ENCODE assay signal across 19 cellular contexts in genomic region chr13:89862691-89863036, GRCh38.
A peak's percentile ranks its signal among the peaks of the same experiment; 100 is the strongest.
DNase-seq lines count a peak whose midpoint lies in the region; ATAC-seq, FAIRE-seq and TF ChIP-seq lines count a peak whose summit lies in the region.
"Had no signal": no experiment of that assay in that cellular context is flagged by ENCODE, and none has a peak within 500 bp of the region (broad histone marks: within the 10 kb centered on the region; RNA-seq: fewer than 3 reads in every experiment).

No MANE protein-coding gene starts in this region.

- TF ChIP-seq POLR2A in H54 (IDR thresholded peaks at IDR 0.05; ENCODE audit: low read depth, low read length) (no peak), GM12892 (IDR thresholded peaks at IDR 0.05; ENCODE audit: low read depth, low read length) (no peak)

- CTCF ChIA-PET in CD4-positive, alpha-beta T cell (lab: Charles Lee), result no interaction called here

- no peak for TF ChIP-seq CTCF in epithelial cell of esophagus (IDR thresholded peaks at IDR 0.05; ENCODE audit: insufficient read depth, low read depth, low read length, missing control alignments)
- no peak for TF ChIP-seq CTCF in CD4-positive, alpha-beta T cell (IDR thresholded peaks at IDR 0.05)

- no peaks in the 10 kb centered on the region for H3K36me3 Mint-ChIP-seq in CD4-positive, alpha-beta T cell (ENCODE audit: low read depth)
- H3K36me3 Mint-ChIP-seq: CD8-positive, alpha-beta T cell had no signal

- H3K27ac ChIP-seq in CD4-positive, alpha-beta T cell (ENCODE audit: low read depth, low read length), result no peak overlapping the region
- H3K27ac ChIP-seq: BLaER1 treated with 17β-estradiol and CSF1 and Interleukin-3, amounts not matched to agents 10 nM and 100 nM; SJCRH30 had no signal

- peaks cover 15% of the 10 kb centered on the region for H3K9me3 Mint-ChIP-seq in CD4-positive, alpha-beta T cell

- DNase-seq in H54 (ENCODE audit: insufficient read length, low spot score), result no peak
- peak; percentile 9 for DNase-seq in RKO (ENCODE audit: low spot score)
- DNase-seq in epithelial cell of esophagus (ENCODE audit: low read depth), result peak; percentile 66
- peak; percentile 59 for DNase-seq in renal cortical epithelial cell (ENCODE audit: low read depth)
- DNase-seq in NCI-H510A (lab: John Stamatoyannopoulos, UW), result no peak
- DNase-seq in GM12892 (ENCODE audit: insufficient read length), result no peak
- no peak for DNase-seq in CD4-positive, alpha-beta T cell
- DNase-seq: ACHN; CD8-positive, alpha-beta T cell; GF-D8; KG1; NCI-H1092; NCI-H1436; NCI-H187 treated with DMSO at 0.1 percent for 48 hours; NCI-H2107; SJCRH30 had no signal

- no peaks in the 10 kb centered on the region for H3K4me1 Mint-ChIP-seq in CD4-positive, alpha-beta T cell (ENCODE audit: low read depth)

- no peaks in the 10 kb centered on the region for H3K27me3 ChIP-seq in CD4-positive, alpha-beta T cell (ENCODE audit: control insufficient read depth, insufficient read depth, low read length)
- H3K27me3 ChIP-seq: BLaER1 treated with 17β-estradiol and CSF1 and Interleukin-3, amounts not matched to agents 10 nM and 100 nM; SJCRH30 had no signal

- no peak overlapping the region for H3K4me3 ChIP-seq in epithelial cell of esophagus (ENCODE audit: low read length)
- H3K4me3 ChIP-seq: BLaER1 treated with 17β-estradiol and CSF1 and Interleukin-3, amounts not matched to agents 10 nM and 100 nM; SJCRH30 had no signal

- intact Hi-C loops in CD4-positive, alpha-beta T cell (cut with DNase I, micrococcal nuclease), result no loop called here

- POLR2A ChIA-PET in CD4-positive, alpha-beta T cell (lab: Charles Lee), result no interaction called here

- no peaks in the 10 kb centered on the region for H3K27me3 Mint-ChIP-seq in CD4-positive, alpha-beta T cell

- no peak overlapping the region for H3K27ac Mint-ChIP-seq in CD4-positive, alpha-beta T cell
- H3K27ac Mint-ChIP-seq: CD8-positive, alpha-beta T cell had no signal

- ATAC-seq in CD4-positive, alpha-beta T cell (ENCODE audit: poor library complexity), result no peak
- ATAC-seq: CD8-positive, alpha-beta T cell; Panc1 had no signal

- no peak overlapping the region for H3K4me3 Mint-ChIP-seq in CD4-positive, alpha-beta T cell
- H3K4me3 Mint-ChIP-seq: CD8-positive, alpha-beta T cell had no signal

- no peaks in the 10 kb centered on the region for H3K9me3 ChIP-seq in CD4-positive, alpha-beta T cell (ENCODE audit: control insufficient read depth, low read length)
- H3K9me3 ChIP-seq: BLaER1 treated with 17β-estradiol and CSF1 and Interleukin-3, amounts not matched to agents 10 nM and 100 nM; SJCRH30 had no signal

- peak; percentile 70 for FAIRE-seq in H54 (lab: Jason Lieb, UNC)
- FAIRE-seq in GM12892 (lab: Jason Lieb, UNC), result no peak
- FAIRE-seq: H1 had no signal

Comparison
In these comparisons a context has a peak if more than half of its experiments do, and no peak if none do; other contexts are left out.
1. DNase-seq: peak in RKO (single experiment), epithelial cell of esophagus (single experiment) and renal cortical epithelial cell (single experiment); none in H54 (single experiment), NCI-H510A (single experiment), GM12892 (single experiment) and CD4-positive, alpha-beta T cell (0 of 10).